ENCODE assay signal across 9 cellular contexts in the genomic region with DNA sequence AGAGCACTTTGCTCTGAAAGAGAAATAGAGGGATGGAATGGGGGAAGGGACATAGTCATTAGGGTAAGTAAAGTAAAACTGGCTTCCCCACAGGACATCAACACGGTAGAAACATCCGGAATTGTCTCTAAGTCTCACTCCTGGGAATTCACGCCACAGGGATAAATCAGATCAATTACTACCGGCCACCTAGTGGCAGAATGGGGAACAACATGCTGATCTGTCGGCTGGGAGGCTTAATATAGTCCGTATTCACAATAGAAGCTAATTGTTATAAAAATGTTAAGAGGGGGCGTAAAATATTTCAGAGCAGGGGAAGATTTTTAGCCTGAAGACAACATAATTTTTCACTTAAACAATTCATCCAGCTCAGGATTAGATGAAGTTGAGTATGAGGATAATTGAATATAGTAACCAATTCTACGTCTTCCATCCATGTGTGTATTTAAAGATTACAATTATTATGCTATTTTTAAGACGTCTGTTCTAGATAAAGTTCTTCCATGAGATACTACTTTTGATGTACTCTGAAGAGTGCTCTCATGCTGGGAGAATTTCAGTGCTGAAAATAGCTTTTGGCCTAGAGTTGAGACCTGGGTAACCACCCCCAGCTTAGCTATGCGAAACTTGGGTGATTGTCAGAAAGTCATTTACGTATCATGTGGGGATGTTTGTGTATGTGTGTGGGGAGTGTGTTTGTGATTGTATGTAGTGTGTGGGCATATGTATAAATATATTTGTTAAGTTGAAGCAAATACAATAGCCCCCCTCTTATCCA.
DNase-seq lines count a peak whose midpoint lies in the region; ATAC-seq and TF ChIP-seq lines count a peak whose summit lies in the region.
"Had no signal": no experiment of that assay in that cellular context is flagged by ENCODE, and none has a peak within 500 bp of the region (broad histone marks: within the 10 kb centered on the region; RNA-seq: fewer than 3 reads in every experiment).

No MANE protein-coding gene starts in this region.

- H3K27ac Mint-ChIP-seq in chondrocyte (ENCODE audit: unreplicated experiment), result no peak overlapping the region
- H3K27ac Mint-ChIP-seq in mesothelial cell of epicardium, result peak overlapping the region; percentile 22
- H3K27ac Mint-ChIP-seq in effector memory CD8-positive, alpha-beta T cell, result no peak overlapping the region
- H3K27ac Mint-ChIP-seq: activated naive CD4-positive, alpha-beta T cell treated with anti-CD3 and anti-CD28 coated beads, Interleukin-2, amount 50 U/mL, for 24 hours had no signal

- DNase-seq in activated CD8-positive, alpha-beta memory T cell treated with anti-CD3 and anti-CD28 coated beads, Interleukin-2, amount 50 U/mL, for 48 hours, result peak; percentile 56
- no peak for DNase-seq in activated CD8-positive, alpha-beta memory T cell treated with anti-CD3 and anti-CD28 coated beads for 24 hours
- peak; percentile 1 for DNase-seq in NCI-H1048 (lab: John Stamatoyannopoulos, UW)
- DNase-seq in chondrocyte (ENCODE audit: low spot score), result no peak
- DNase-seq in mesothelial cell of epicardium (ENCODE audit: low spot score in 2 of 2, unreplicated experiment in 2 of 2), result no peak
- no peak for DNase-seq in effector memory CD8-positive, alpha-beta T cell
- DNase-seq in cerebellum (ENCODE audit: low spot score), result no peak

- peak; percentile 70 for TF ChIP-seq CTCF in chondrocyte (IDR thresholded peaks at IDR 0.05)
- peak; percentile 87 for TF ChIP-seq CTCF in mesothelial cell of epicardium (IDR thresholded peaks at IDR 0.05; ENCODE audit: unreplicated experiment)

- peaks cover 3% of the 10 kb centered on the region for H3K9me3 Mint-ChIP-seq in chondrocyte (ENCODE audit: low read depth)
- peaks cover 5% of the 10 kb centered on the region for H3K9me3 Mint-ChIP-seq in mesothelial cell of epicardium
- peaks cover 12 to 22% of the 10 kb centered on the region in 2 donors for H3K9me3 Mint-ChIP-seq in effector memory CD8-positive, alpha-beta T cell

- H3K4me3 Mint-ChIP-seq in chondrocyte (ENCODE audit: unreplicated experiment), result no peak overlapping the region
- H3K4me3 Mint-ChIP-seq in mesothelial cell of epicardium, result no peak overlapping the region
- H3K4me3 Mint-ChIP-seq in effector memory CD8-positive, alpha-beta T cell, result no peak overlapping the region
- H3K4me3 Mint-ChIP-seq: activated naive CD4-positive, alpha-beta T cell treated with anti-CD3 and anti-CD28 coated beads, Interleukin-2, amount 50 U/mL, for 24 hours had no signal

- ATAC-seq in effector memory CD8-positive, alpha-beta T cell (replicated peaks), result no peak
- ATAC-seq in GM18498 (IDR thresholded peaks at IDR 0.05; ENCODE audit: unreplicated experiment), result no peak

- no peaks in the 10 kb centered on the region for H3K36me3 Mint-ChIP-seq in chondrocyte (ENCODE audit: low read depth)
- H3K36me3 Mint-ChIP-seq in mesothelial cell of epicardium, result no peaks in the 10 kb centered on the region
- H3K36me3 Mint-ChIP-seq in effector memory CD8-positive, alpha-beta T cell (ENCODE audit: insufficient read depth), result no peaks in the 10 kb centered on the region
- H3K36me3 Mint-ChIP-seq: activated naive CD4-positive, alpha-beta T cell treated with anti-CD3 and anti-CD28 coated beads, Interleukin-2, amount 50 U/mL, for 24 hours had no signal

- no peaks in the 10 kb centered on the region for H3K4me1 Mint-ChIP-seq in chondrocyte (ENCODE audit: low read depth)
- peaks cover 2% of the 10 kb centered on the region for H3K4me1 Mint-ChIP-seq in mesothelial cell of epicardium
- no peaks in the 10 kb centered on the region for H3K4me1 Mint-ChIP-seq in effector memory CD8-positive, alpha-beta T cell (ENCODE audit: low read depth in 2 of 2)
- H3K4me1 Mint-ChIP-seq: activated naive CD4-positive, alpha-beta T cell treated with anti-CD3 and anti-CD28 coated beads, Interleukin-2, amount 50 U/mL, for 24 hours had no signal

- H3K27me3 Mint-ChIP-seq in chondrocyte (ENCODE audit: low read depth), result no peaks in the 10 kb centered on the region
- H3K27me3 Mint-ChIP-seq in mesothelial cell of epicardium (ENCODE audit: low read depth), result no peaks in the 10 kb centered on the region
- H3K27me3 Mint-ChIP-seq in effector memory CD8-positive, alpha-beta T cell, result no peaks in the 10 kb centered on the region
- H3K27me3 Mint-ChIP-seq: activated naive CD4-positive, alpha-beta T cell treated with anti-CD3 and anti-CD28 coated beads, Interleukin-2, amount 50 U/mL, for 24 hours had no signal

Comparison
In these comparisons a context has a peak if more than half of its experiments do, and no peak if none do; other contexts are left out.
1. DNase-seq: peak in activated CD8-positive, alpha-beta memory T cell treated with anti-CD3 and anti-CD28 coated beads, Interleukin-2, amount 50 U/mL, for 48 hours (single experiment) and NCI-H1048 (single experiment); none in activated CD8-positive, alpha-beta memory T cell treated with anti-CD3 and anti-CD28 coated beads for 24 hours (single experiment), chondrocyte (single experiment), mesothelial cell of epicardium (0 of 2), effector memory CD8-positive, alpha-beta T cell (0 of 3) and cerebellum (single experiment).